Comparison of ENCODE assay signal across 27 cellular contexts in genomic region chr17:193426-193810, GRCh38. TPM values are rescaled to one million over a fixed set of nuclear protein-coding genes. Genes with fewer than 3 reads are reported as not detected.
"Had no signal": no experiment of that assay in that cellular context is flagged by ENCODE, and none has a peak within 500 bp of the region (broad histone marks: within the 10 kb centered on the region; RNA-seq: fewer than 3 reads in every experiment).

No MANE protein-coding gene starts in this region.

- H3K27me3 ChIP-seq: ovary had no signal

- DNase-seq: activated CD4-positive, alpha-beta memory T cell treated with anti-CD3 and anti-CD28 coated beads, Interleukin-2, amount 10 ng/mL, durations not matched to agents 7 days and 5 days; activated CD4-positive, alpha-beta T cell treated with anti-CD3 and anti-CD28 coated beads, Interleukin-2, amount 10 ng/mL, durations not matched to agents 24 days and 14 days; activated effector memory CD4-positive, alpha-beta T cell treated with anti-CD3 and anti-CD28 coated beads, Interleukin-2, amount 50 U/mL, for 16 hours; activated naive CD4-positive, alpha-beta T cell treated with anti-CD3 and anti-CD28 coated beads, Interleukin-2, amount 10 ng/mL, durations not matched to agents 7 days and 5 days; activated T-cell treated with anti-CD3 and anti-CD28 coated beads, Interleukin-2, amount 50 U/mL, for 72 hours; anterior cingulate cortex; central memory CD4-positive, alpha-beta T cell; dermis blood vessel endothelial cell; effector CD8-positive, alpha-beta T cell; foreskin melanocyte; kidney glomerular epithelial cell; left ventricle myocardium inferior; natural killer cell; ovary; sigmoid colon; stimulated activated CD4-positive, alpha-beta T cell treated with anti-CD3 and anti-CD28 coated beads, Interleukin-2, amount 100 ng/mL, for 48 hours; stimulated activated CD8-positive, alpha-beta memory T cell treated with anti-CD3 and anti-CD28 coated beads, Interleukin-4, amount 100 ng/mL, for 48 hours; stimulated activated naive CD4-positive, alpha-beta T cell treated with Interleukin-2 at 50 U/mL for 16 hours; substantia nigra; thyroid gland; upper lobe of right lung had no signal

- H3K36me3 Mint-ChIP-seq: activated naive CD4-positive, alpha-beta T cell treated with anti-CD3 and anti-CD28 coated beads, Interleukin-2, amount 10 ng/mL, durations not matched to agents 7 days and 5 days; natural killer cell had no signal

- H3K27me3 Mint-ChIP-seq: activated CD4-positive, alpha-beta T cell treated with anti-CD3 and anti-CD28 coated beads, Interleukin-2, amount 10 ng/mL, durations not matched to agents 24 days and 14 days had no signal

- H3K4me3 Mint-ChIP-seq: activated CD4-positive, alpha-beta memory T cell treated with anti-CD3 and anti-CD28 coated beads, Interleukin-2, amount 10 ng/mL, durations not matched to agents 7 days and 5 days; activated CD4-positive, alpha-beta T cell treated with anti-CD3 and anti-CD28 coated beads, Interleukin-2, amount 10 ng/mL, durations not matched to agents 24 days and 14 days; activated naive CD4-positive, alpha-beta T cell treated with anti-CD3 and anti-CD28 coated beads, Interleukin-2, amount 10 ng/mL, durations not matched to agents 7 days and 5 days; activated T-cell treated with anti-CD3 and anti-CD28 coated beads, Interleukin-2, amount 50 U/mL, for 72 hours; natural killer cell had no signal

- H3K4me3 ChIP-seq: left ventricle myocardium inferior, ovary, sigmoid colon, smooth muscle cell, thyroid gland, upper lobe of right lung had no signal

- H3K9me3 Mint-ChIP-seq: activated CD4-positive, alpha-beta memory T cell treated with anti-CD3 and anti-CD28 coated beads, Interleukin-2, amount 10 ng/mL, durations not matched to agents 7 days and 5 days; activated CD4-positive, alpha-beta T cell treated with anti-CD3 and anti-CD28 coated beads, Interleukin-2, amount 10 ng/mL, durations not matched to agents 24 days and 14 days; activated naive CD4-positive, alpha-beta T cell treated with anti-CD3 and anti-CD28 coated beads, Interleukin-2, amount 10 ng/mL, durations not matched to agents 7 days and 5 days; activated T-cell treated with anti-CD3 and anti-CD28 coated beads, Interleukin-2, amount 50 U/mL, for 72 hours had no signal

- H3K4me1 Mint-ChIP-seq: activated CD4-positive, alpha-beta memory T cell treated with anti-CD3 and anti-CD28 coated beads, Interleukin-2, amount 10 ng/mL, durations not matched to agents 7 days and 5 days; activated naive CD4-positive, alpha-beta T cell treated with anti-CD3 and anti-CD28 coated beads, Interleukin-2, amount 10 ng/mL, durations not matched to agents 7 days and 5 days; natural killer cell had no signal

- H3K27ac Mint-ChIP-seq: activated CD4-positive, alpha-beta memory T cell treated with anti-CD3 and anti-CD28 coated beads, Interleukin-2, amount 10 ng/mL, durations not matched to agents 7 days and 5 days; activated CD4-positive, alpha-beta T cell treated with anti-CD3 and anti-CD28 coated beads, Interleukin-2, amount 10 ng/mL, durations not matched to agents 24 days and 14 days; activated naive CD4-positive, alpha-beta T cell treated with anti-CD3 and anti-CD28 coated beads, Interleukin-2, amount 10 ng/mL, durations not matched to agents 7 days and 5 days; activated T-cell treated with anti-CD3 and anti-CD28 coated beads, Interleukin-2, amount 50 U/mL, for 72 hours; natural killer cell had no signal

- ATAC-seq: activated CD4-positive, CD25-positive, alpha-beta regulatory T cell treated with anti-CD3 and anti-CD28 coated beads, Interleukin-2, amount 50 U/mL, for 24 hours; activated T-cell treated with anti-CD3 and anti-CD28 coated beads, Interleukin-2, amount 50 U/mL, for 72 hours; natural killer cell had no signal

- H3K9me3 ChIP-seq: left ventricle myocardium inferior, neutrophil, ovary, sigmoid colon, thyroid gland, upper lobe of right lung had no signal

- H3K4me1 ChIP-seq: thyroid gland, upper lobe of right lung had no signal

- H3K27ac ChIP-seq: left ventricle myocardium inferior, neutrophil, ovary, sigmoid colon, thyroid gland, upper lobe of right lung had no signal

- H3K4me2 ChIP-seq: smooth muscle cell had no signal

- H3K36me3 ChIP-seq: left ventricle myocardium inferior, neutrophil, ovary, sigmoid colon, thyroid gland, upper lobe of right lung had no signal

RNA-seq across cellular contexts. Expression of gene DOC2B, which starts 12.0 kb away (rescaled TPM):
- total RNA-seq: activated CD4-positive, alpha-beta memory T cell treated with anti-CD3 and anti-CD28 coated beads, Interleukin-2, amount 10 ng/mL, durations not matched to agents 7 days and 5 days had no signal

RNA-seq across cellular contexts. Expression of gene SCGB1C2, which starts 56.0 kb away (rescaled TPM):
- total RNA-seq: activated CD4-positive, alpha-beta memory T cell treated with anti-CD3 and anti-CD28 coated beads, Interleukin-2, amount 10 ng/mL, durations not matched to agents 7 days and 5 days; activated CD4-positive, alpha-beta T cell treated with anti-CD3 and anti-CD28 coated beads, Interleukin-2, amount 10 ng/mL, durations not matched to agents 24 days and 14 days; activated T-cell treated with anti-CD3 and anti-CD28 coated beads, Interleukin-2, amount 50 U/mL, for 72 hours; dermis blood vessel endothelial cell; left ventricle myocardium inferior; lung microvascular endothelial cell; natural killer cell; ovary; sigmoid colon; smooth muscle cell; T-helper 1 cell treated with Interleukin-12 subunit alpha and Interleukin-12 subunit beta and Interleukin-4 antibody, amounts not matched to agents 30 ng/mL and 1 ng/mL, for 36 hours; thyroid gland; upper lobe of right lung had no signal
- polyA plus RNA-seq: esophagus, ovary, sigmoid colon, smooth muscle cell had no signal
